ENCODE assay signal across 13 cellular contexts in genomic region chr15:51092480-51092879, GRCh38.
"Had no signal": no experiment of that assay in that cellular context is flagged by ENCODE, and none has a peak within 500 bp of the region (broad histone marks: within the 10 kb centered on the region; RNA-seq: fewer than 3 reads in every experiment).

No MANE protein-coding gene starts in this region.

- H3K27ac Mint-ChIP-seq: activated naive CD4-positive, alpha-beta T cell treated with anti-CD3 and anti-CD28 coated beads, Interleukin-2, amount 50 U/mL, for 24 hours; dendritic cell treated with granulocyte-macrophage colony-stimulating factor and Interleukin-4, amounts not matched to agents 40 ng/mL and 50 ng/mL, for 4 days; stimulated activated effector memory CD8-positive, alpha-beta T cell treated with anti-CD3 and anti-CD28 coated beads, Interleukin-12 subunit alpha, Interleukin-12 subunit beta, amount 100 ng/mL, for 72 hours; T-helper 2 cell treated with Interferon-gamma antibody and Interleukin-4, amounts not matched to agents 5 μg/mL and 100 μg/mL, for 36 hours had no signal

- H3K9me3 Mint-ChIP-seq: activated naive CD4-positive, alpha-beta T cell treated with anti-CD3 and anti-CD28 coated beads, Interleukin-2, amount 50 U/mL, for 24 hours; central memory CD8-positive, alpha-beta T cell; dendritic cell treated with granulocyte-macrophage colony-stimulating factor and Interleukin-4, amounts not matched to agents 40 ng/mL and 50 ng/mL, for 4 days; stimulated activated effector memory CD8-positive, alpha-beta T cell treated with anti-CD3 and anti-CD28 coated beads, Interleukin-12 subunit alpha, Interleukin-12 subunit beta, amount 100 ng/mL, for 72 hours; T-helper 2 cell treated with Interferon-gamma antibody and Interleukin-4, amounts not matched to agents 5 μg/mL and 100 μg/mL, for 36 hours had no signal

- H3K36me3 Mint-ChIP-seq: activated naive CD4-positive, alpha-beta T cell treated with anti-CD3 and anti-CD28 coated beads, Interleukin-2, amount 50 U/mL, for 24 hours; stimulated activated effector memory CD8-positive, alpha-beta T cell treated with anti-CD3 and anti-CD28 coated beads, Interleukin-12 subunit alpha, Interleukin-12 subunit beta, amount 100 ng/mL, for 72 hours had no signal

- ATAC-seq: body of pancreas; stimulated activated effector memory CD8-positive, alpha-beta T cell treated with anti-CD3 and anti-CD28 coated beads, Interleukin-12 subunit alpha, Interleukin-12 subunit beta, amount 100 ng/mL, for 72 hours had no signal

- H3K4me1 ChIP-seq: pancreas had no signal

- H3K4me1 Mint-ChIP-seq: activated naive CD4-positive, alpha-beta T cell treated with anti-CD3 and anti-CD28 coated beads, Interleukin-2, amount 50 U/mL, for 24 hours; central memory CD8-positive, alpha-beta T cell had no signal

- H3K9me3 ChIP-seq: body of pancreas, left ventricle myocardium inferior, pancreas had no signal

- H3K27ac ChIP-seq: body of pancreas, left ventricle myocardium inferior, pancreas had no signal

- DNase-seq: activated CD4-positive, alpha-beta T cell treated with anti-CD3 and anti-CD28 coated beads, Interleukin-2, amount 50 U/mL, for 4 hours; activated CD4-positive, CD25-positive, alpha-beta regulatory T cell treated with anti-CD3 and anti-CD28 coated beads, Interleukin-2, amount 50 U/mL, for 72 hours; activated T-cell treated with anti-CD3 and anti-CD28 coated beads, Interleukin-2, amount 50 U/mL, for 1 hour; body of pancreas; left ventricle myocardium inferior; mesenchymal stem cell; pancreas had no signal

- H3K36me3 ChIP-seq: left ventricle myocardium inferior, pancreas had no signal

- H3K4me3 Mint-ChIP-seq: activated naive CD4-positive, alpha-beta T cell treated with anti-CD3 and anti-CD28 coated beads, Interleukin-2, amount 50 U/mL, for 24 hours; central memory CD8-positive, alpha-beta T cell; dendritic cell treated with granulocyte-macrophage colony-stimulating factor and Interleukin-4, amounts not matched to agents 40 ng/mL and 50 ng/mL, for 4 days; T-helper 2 cell treated with Interferon-gamma antibody and Interleukin-4, amounts not matched to agents 5 μg/mL and 100 μg/mL, for 36 hours had no signal

- H3K4me3 ChIP-seq: body of pancreas, pancreas, skin epidermis had no signal
